Comparison of ENCODE assay signal across 8 cellular contexts in genomic region chr12:63294327-63294632, GRCh38.
DNase-seq lines count a peak whose midpoint lies in the region; ATAC-seq and TF ChIP-seq lines count a peak whose summit lies in the region.

No MANE protein-coding gene starts in this region.

- ATAC-seq in HG02884 (IDR thresholded peaks at IDR 0.05; ENCODE audit: unreplicated experiment): no peak

- DNase-seq in COLO668 (lab: John Stamatoyannopoulos, UW; ENCODE audit: unreplicated experiment): peak; percentile 41
- DNase-seq in HCEC 1CT: peak; percentile 10
- peak; percentile 21 for DNase-seq in NCI-H460 (ENCODE audit: extremely low read depth, low read depth)
- peak; percentile 75 to 84 for DNase-seq in foreskin fibroblast
- DNase-seq in GM20000 (ENCODE audit: low spot score): no peak
- no peak for DNase-seq in activated CD4-positive, CD25-positive, alpha-beta regulatory T cell treated with anti-CD3 and anti-CD28 coated beads, Interleukin-2, amount 50 U/mL, for 72 hours
- DNase-seq in NCI-H82 (lab: John Stamatoyannopoulos, UW): no peak

- TF ChIP-seq CTCF in foreskin fibroblast (IDR thresholded peaks at IDR 0.05; ENCODE audit: low read depth, low read length) (no peak), GM20000 (IDR thresholded peaks at IDR 0.05; ENCODE audit: extremely low read depth, missing control alignments) (no peak)

- no peak overlapping the region for H3K4me3 ChIP-seq in foreskin fibroblast (ENCODE audit: low read depth in 1 of 2, low read length in 2 of 2)

Comparison
In these comparisons a context has a peak if more than half of its experiments do, and no peak if none do; other contexts are left out.
1. DNase-seq: peak in COLO668 (single experiment), HCEC 1CT (single experiment), NCI-H460 (single experiment) and foreskin fibroblast (2 of 2); none in GM20000 (single experiment), activated CD4-positive, CD25-positive, alpha-beta regulatory T cell treated with anti-CD3 and anti-CD28 coated beads, Interleukin-2, amount 50 U/mL, for 72 hours (single experiment) and NCI-H82 (single experiment).